4 cellular contexts compared by ENCODE assay signal in genomic region chr10:13542533-13542932, GRCh38.
TF ChIP-seq lines count a peak whose summit lies in the region.

No MANE protein-coding gene starts in this region.

TF ChIP-seq in HepG2, 621 proteins besides CTCF, POLR2A, EP300 and RAD21:
- TF ChIP-seq MAFK (conservative IDR thresholded peaks at IDR 0.05 in 1 of 2, IDR thresholded peaks at IDR 0.05 in 1 of 2; ENCODE audit: low read length in 2 of 2) (peak; percentile 58 to 82), MAFF (IDR thresholded peaks at IDR 0.05; ENCODE audit: low read depth, low read length) (peak; percentile 69)
- TF ChIP-seq, protein P1, sequence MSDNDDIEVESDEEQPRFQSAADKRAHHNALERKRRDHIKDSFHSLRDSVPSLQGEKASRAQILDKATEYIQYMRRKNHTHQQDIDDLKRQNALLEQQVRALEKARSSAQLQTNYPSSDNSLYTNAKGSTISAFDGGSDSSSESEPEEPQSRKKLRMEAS (IDR thresholded peaks at IDR 0.05) = no peak

TF ChIP-seq in A549, 52 proteins besides CTCF, POLR2A, EP300 and RAD21:
- TF ChIP-seq MAFK (IDR thresholded peaks at IDR 0.05; ENCODE audit: partially characterized antibody) = peak; percentile 65
- no peak for TF ChIP-seq SREBF2 (IDR thresholded peaks at IDR 0.05)
- TF ChIP-seq BHLHE40 (IDR thresholded peaks at IDR 0.05; ENCODE audit: low read depth, low read length) = no peak
- TF ChIP-seq MAZ (IDR thresholded peaks at IDR 0.05; ENCODE audit: borderline replicate concordance, low read depth, low read length) = no peak

TF ChIP-seq in IMR-90, 13 proteins besides CTCF, POLR2A, EP300 and RAD21:
- TF ChIP-seq RCOR1 (IDR thresholded peaks at IDR 0.05; ENCODE audit: insufficient replicate concordance, low read length) = no peak
- peak; percentile 59 for TF ChIP-seq MAFK (IDR thresholded peaks at IDR 0.05; ENCODE audit: low read depth, low read length)
- no peak for TF ChIP-seq SMC3 (IDR thresholded peaks at IDR 0.05; ENCODE audit: low read depth, low read length)
- no peak for TF ChIP-seq MAZ (IDR thresholded peaks at IDR 0.05; ENCODE audit: borderline replicate concordance, low read depth, low read length)
- TF ChIP-seq, protein P2, sequence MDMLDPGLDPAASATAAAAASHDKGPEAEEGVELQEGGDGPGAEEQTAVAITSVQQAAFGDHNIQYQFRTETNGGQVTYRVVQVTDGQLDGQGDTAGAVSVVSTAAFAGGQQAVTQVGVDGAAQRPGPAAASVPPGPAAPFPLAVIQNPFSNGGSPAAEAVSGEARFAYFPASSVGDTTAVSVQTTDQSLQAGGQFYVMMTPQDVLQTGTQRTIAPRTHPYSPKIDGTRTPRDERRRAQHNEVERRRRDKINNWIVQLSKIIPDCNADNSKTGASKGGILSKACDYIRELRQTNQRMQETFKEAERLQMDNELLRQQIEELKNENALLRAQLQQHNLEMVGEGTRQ (IDR thresholded peaks at IDR 0.05; ENCODE audit: low read depth, low read length) = no peak
- no peak for TF ChIP-seq CEBPB (IDR thresholded peaks at IDR 0.05; ENCODE audit: low read depth, low read length)

TF ChIP-seq in K562, 482 proteins besides CTCF, POLR2A, EP300 and RAD21:
- no peak for TF ChIP-seq ZNF695 (CRISPR knock-in tag; IDR thresholded peaks at IDR 0.05)
- TF ChIP-seq MAFK (IDR thresholded peaks at IDR 0.05; ENCODE audit: low read length) = peak; percentile 4; the same call in 1 of the 2 replicates
- 0 out of 2 replicates have a peak, but pooled peaks have one; percentile 20 for TF ChIP-seq C11orf30 (IDR thresholded peaks at IDR 0.05; ENCODE audit: low read depth)
- peak; percentile 60 for TF ChIP-seq ZNF316 (IDR thresholded peaks at IDR 0.05)
